10 cellular contexts compared by ENCODE assay signal in genomic region chr16:48452991-48453760, GRCh38.
"Had no signal": no experiment of that assay in that cellular context is flagged by ENCODE, and none has a peak within 500 bp of the region (broad histone marks: within the 10 kb centered on the region; RNA-seq: fewer than 3 reads in every experiment).

No MANE protein-coding gene starts in this region.

- H3K4me1 ChIP-seq: ascending aorta, parathyroid adenoma had no signal

- H3K36me3 ChIP-seq: ascending aorta, spleen had no signal

- H3K9ac ChIP-seq: parathyroid adenoma had no signal

- H3K9me3 ChIP-seq: ascending aorta, spleen had no signal

- H3K4me3 ChIP-seq: ascending aorta, spleen had no signal

- ATAC-seq: activated T-cell treated with anti-CD3 and anti-CD28 coated beads, Interleukin-2, amount 50 U/mL, for 72 hours; stimulated activated naive CD8-positive, alpha-beta T cell treated with anti-CD3 and anti-CD28 coated beads, Interleukin-15, Interleukin-2, amounts not matched to agents 100 U/mL and 50 U/mL, for 24 hours had no signal

- H3K79me2 ChIP-seq: parathyroid adenoma had no signal

- H3K27me3 ChIP-seq: ascending aorta, spleen had no signal

- H2AFZ ChIP-seq: parathyroid adenoma had no signal

- DNase-seq: activated CD4-positive, alpha-beta T cell treated with anti-CD3 and anti-CD28 coated beads for 1 hour; activated CD4-positive, alpha-beta T cell treated with anti-CD3 and anti-CD28 coated beads, Interleukin-2, amount 50 U/mL, for 48 hours; activated gamma-delta T cell treated with Interleukin-2 at 50 U/mL for 16 hours; activated naive CD8-positive, alpha-beta T cell treated with anti-CD3 and anti-CD28 coated beads, Interleukin-2, amount 10 ng/mL, durations not matched to agents 7 days and 5 days; activated T-cell treated with anti-CD3 and anti-CD28 coated beads, Interleukin-2, amount 50 U/mL, for 72 hours; spleen; stimulated activated naive CD8-positive, alpha-beta T cell treated with anti-CD3 and anti-CD28 coated beads, Interleukin-15, Interleukin-2, amounts not matched to agents 100 U/mL and 50 U/mL, for 24 hours; T1000 had no signal

- H3K27ac ChIP-seq: ascending aorta, parathyroid adenoma, spleen had no signal
